13 cellular contexts compared by ENCODE assay signal in genomic region chr20:1331801-1332453, GRCh38. TPM values are rescaled to one million over a fixed set of nuclear protein-coding genes. Genes with fewer than 3 reads are reported as not detected.
DNase-seq lines count a peak whose midpoint lies in the region; ATAC-seq, FAIRE-seq and TF ChIP-seq lines count a peak whose summit lies in the region.
"Had no signal": no experiment of that assay in that cellular context is flagged by ENCODE, and none has a peak within 500 bp of the region (broad histone marks: within the 10 kb centered on the region; RNA-seq: fewer than 3 reads in every experiment).

No MANE protein-coding gene starts in this region.

- ATAC-seq in CD8-positive, alpha-beta T cell = no peak
- ATAC-seq in GM19452 (IDR thresholded peaks at IDR 0.05; ENCODE audit: unreplicated experiment) = no peak
- no peak for ATAC-seq in HG03460 (IDR thresholded peaks at IDR 0.05; ENCODE audit: unreplicated experiment)

- no peaks in the 10 kb centered on the region for H3K27me3 ChIP-seq in CD8-positive, alpha-beta T cell (ENCODE audit: insufficient read depth, low read length)
- H3K27me3 ChIP-seq: BLaER1 treated with 17β-estradiol and CSF1 and Interleukin-3, amounts not matched to agents 10 nM and 100 nM had no signal

- H3K9me3 Mint-ChIP-seq in CD8-positive, alpha-beta T cell = no peaks in the 10 kb centered on the region
- H3K9me3 Mint-ChIP-seq in IgD-negative memory B cell = no peaks in the 10 kb centered on the region
- H3K9me3 Mint-ChIP-seq: immature natural killer cell had no signal

- peaks cover 48% of the 10 kb centered on the region for H3K36me3 Mint-ChIP-seq in CD8-positive, alpha-beta T cell
- H3K36me3 Mint-ChIP-seq in IgD-negative memory B cell = no peaks in the 10 kb centered on the region
- H3K36me3 Mint-ChIP-seq: immature natural killer cell had no signal

- no peak overlapping the region for H3K27ac ChIP-seq in CD8-positive, alpha-beta T cell (ENCODE audit: low read depth, low read length)
- H3K27ac ChIP-seq: BLaER1 treated with 17β-estradiol and CSF1 and Interleukin-3, amounts not matched to agents 10 nM and 100 nM; WERI-Rb-1 had no signal

- peaks cover 44% of the 10 kb centered on the region for H3K4me1 Mint-ChIP-seq in CD8-positive, alpha-beta T cell (ENCODE audit: low read depth)
- peaks cover 16 to 37% (median 32%) of the 10 kb centered on the region in 3 donors for H3K4me1 Mint-ChIP-seq in IgD-negative memory B cell

- no peak for FAIRE-seq in GM12892 (lab: Jason Lieb, UNC)

- peaks cover 31% of the 10 kb centered on the region for H3K4me1 ChIP-seq in CD8-positive, alpha-beta T cell (ENCODE audit: insufficient read depth, low read length)

- DNase-seq in CD8-positive, alpha-beta T cell = no peak
- peak; percentile 7 for DNase-seq in ecto neural progenitor cell (ENCODE audit: low spot score)
- DNase-seq in posterior vena cava (ENCODE audit: low spot score) = peak; percentile 26
- no peak for DNase-seq in NCI-H82 treated with DMSO at 0.1 percent for 48 hours (lab: John Stamatoyannopoulos, UW; ENCODE audit: unreplicated experiment)
- no peak for DNase-seq in GM12892 (ENCODE audit: insufficient read length)
- DNase-seq: immature natural killer cell, NCI-H1092, WERI-Rb-1 had no signal

- H3K27ac Mint-ChIP-seq in CD8-positive, alpha-beta T cell = peak overlapping the region; percentile 95
- peak overlapping the region; percentile 82 to 97 (median 94) for H3K27ac Mint-ChIP-seq in IgD-negative memory B cell

- H3K9me3 ChIP-seq in CD8-positive, alpha-beta T cell (ENCODE audit: low read length) = no peaks in the 10 kb centered on the region
- H3K9me3 ChIP-seq: BLaER1 treated with 17β-estradiol and CSF1 and Interleukin-3, amounts not matched to agents 10 nM and 100 nM had no signal

- H3K36me3 ChIP-seq in CD8-positive, alpha-beta T cell (ENCODE audit: insufficient read depth, low read length) = no peaks in the 10 kb centered on the region

- CTCF ChIA-PET in CD8-positive, alpha-beta T cell (lab: Charles Lee) = interaction anchor here (0.7 kb wide), 1 partner anchor 172 kb away, joined by 3 read pairs; no protein-coding TSS in a partner anchor

- intact Hi-C loops in CD8-positive, alpha-beta T cell (cut with DNase I, micrococcal nuclease) = no loop called here
- intact Hi-C loops in posterior vena cava (cut with DNase I) = no loop called here

- POLR2A ChIA-PET in CD8-positive, alpha-beta T cell (lab: Charles Lee) = interaction anchor here (0.7 to 1.1 kb wide), 2 partner anchors 12 to 121 kb away, joined by 3 to 6 read pairs; no protein-coding TSS in a partner anchor

- TF ChIP-seq POLR2A in GM12892 (IDR thresholded peaks at IDR 0.05; ENCODE audit: low read depth, low read length) = no peak

- TF ChIP-seq CTCF in CD8-positive, alpha-beta T cell (IDR thresholded peaks at IDR 0.05) = no peak

- no peak overlapping the region for H3K4me3 ChIP-seq in CD8-positive, alpha-beta T cell (ENCODE audit: low read depth, low read length)
- H3K4me3 ChIP-seq: BLaER1 treated with 17β-estradiol and CSF1 and Interleukin-3, amounts not matched to agents 10 nM and 100 nM; SK-N-MC had no signal

- no peaks in the 10 kb centered on the region for H3K27me3 Mint-ChIP-seq in CD8-positive, alpha-beta T cell (ENCODE audit: low read depth)
- no peaks in the 10 kb centered on the region for H3K27me3 Mint-ChIP-seq in IgD-negative memory B cell

- H3K4me3 Mint-ChIP-seq in CD8-positive, alpha-beta T cell = no peak overlapping the region
- peak overlapping the region in 1 of 4 donors; percentile 60 for H3K4me3 Mint-ChIP-seq in IgD-negative memory B cell
- H3K4me3 Mint-ChIP-seq: immature natural killer cell had no signal

RNA-seq across cellular contexts. Expression of gene SDCBP2, which starts 3.0 kb away (rescaled TPM):
- total RNA-seq in CD8-positive, alpha-beta T cell = 1 to 10 TPM; 1.2 TPM
- 0.91 TPM for polyA plus RNA-seq in IgD-negative memory B cell
- total RNA-seq in posterior vena cava = 1 to 10 TPM; 3.1 to 5.4 TPM
- polyA plus RNA-seq in GM12892 (2012; ENCODE audit: missing spikeins) = 1.1 TPM

Comparison
In these comparisons a context has a peak if more than half of its experiments do, and no peak if none do; other contexts are left out.
1. DNase-seq: peak in ecto neural progenitor cell (single experiment) and posterior vena cava (single experiment); none in CD8-positive, alpha-beta T cell (0 of 7), NCI-H82 treated with DMSO at 0.1 percent for 48 hours (single experiment) and GM12892 (single experiment).